12 cellular contexts compared by ENCODE assay signal in genomic region chr9:107481035-107481434, GRCh38. TPM values are rescaled to one million over a fixed set of nuclear protein-coding genes. Genes with fewer than 3 reads are reported as not detected.
DNase-seq lines count a peak whose midpoint lies in the region; ATAC-seq and TF ChIP-seq lines count a peak whose summit lies in the region.
"Had no signal": no experiment of that assay in that cellular context is flagged by ENCODE, and none has a peak within 500 bp of the region (broad histone marks: within the 10 kb centered on the region; RNA-seq: fewer than 3 reads in every experiment).

No MANE protein-coding gene starts in this region.

- CTCF ChIA-PET in Panc1 (lab: Charles Lee) (no interaction called here), RWPE1 (lab: Yijun Ruan, JAX) (interaction anchor here (0.5 to 0.8 kb wide), 3 partner anchors 89 to 405 kb away, joined by 3 read pairs; no protein-coding TSS in a partner anchor)

- H3K4me1 ChIP-seq in Panc1 (ENCODE audit: control insufficient read depth, insufficient read depth, low read length): no peaks in the 10 kb centered on the region
- H3K4me1 ChIP-seq in transverse colon: peaks cover 0 to 12% (median 5%) of the 10 kb centered on the region in 4 donors

- no peak overlapping the region for H3K4me3 ChIP-seq in Panc1 (ENCODE audit: low read depth in 2 of 2, low read length in 2 of 2)
- H3K4me3 ChIP-seq in fibroblast of pulmonary artery (replicated peaks; ENCODE audit: low read depth, low read length): no peak overlapping the region
- no peak overlapping the region for H3K4me3 ChIP-seq in transverse colon

- TF ChIP-seq CTCF in Panc1 (IDR thresholded peaks at IDR 0.05) (no peak; the same call in 1 of the 2 replicates), fibroblast of pulmonary artery (IDR thresholded peaks at IDR 0.05; ENCODE audit: low read length, missing control alignments) (peak; percentile 34), transverse colon (IDR thresholded peaks at IDR 0.05) (peak in 4 of 5 experiments; percentile 30 to 51 (median 40)), RWPE1 (conservative IDR thresholded peaks at IDR 0.05; ENCODE audit: low read depth) (no peak; the same call in 1 of the 2 replicates)

- DNase-seq in NOMO-1 treated with DMSO at 0.1 percent for 48 hours (lab: John Stamatoyannopoulos, UW; ENCODE audit: unreplicated experiment) (peak; percentile 56), NOMO-1 treated with dmso at 0.1 percent for 144 hours (lab: John Stamatoyannopoulos, UW; ENCODE audit: unreplicated experiment) (no peak), Panc1 (ENCODE audit: low read depth, low spot score) (no peak), fibroblast of pulmonary artery (ENCODE audit: low read depth) (no peak), transverse colon (no peak), KG1 (lab: John Stamatoyannopoulos, UW) (no peak), RPMI8226 (no peak), RWPE1 (ENCODE audit: low spot score) (no peak)
- DNase-seq: activated T-cell treated with anti-CD3 and anti-CD28 coated beads for 4 hours; NCI-H345; stimulated activated CD4-positive, alpha-beta T cell treated with anti-CD3 and anti-CD28 coated beads, Interleukin-4, amount 100 ng/mL, for 24 hours; substantia nigra had no signal

- intact Hi-C loops in Panc1 (cut with micrococcal nuclease; ENCODE audit: unreplicated experiment) (loop anchor here (5.0 to 10.0 kb wide), 2 partner anchors 56 to 1086 kb away; no protein-coding TSS in a partner anchor), transverse colon (cut with DNase I; ENCODE audit: low total_unique reads) (loop anchor here (10.0 kb wide), 1 partner anchor 664 kb away; no protein-coding TSS in a partner anchor)

- WGBS in transverse colon (ENCODE audit: low coverage in 1 of 2), 2 donors: 35 to 36% methylated on average over 4 of the region's 4 CpGs

- H3K27me3 ChIP-seq in Panc1 (ENCODE audit: control insufficient read depth, insufficient read depth, low read length) (no peaks in the 10 kb centered on the region), transverse colon (no peaks in the 10 kb centered on the region)

- peak; percentile 5 for TF ChIP-seq POLR2A in transverse colon (IDR thresholded peaks at IDR 0.05)

- H3K27ac ChIP-seq in Panc1 (ENCODE audit: low read length) (no peak overlapping the region), transverse colon (peak overlapping the region; percentile 41 to 92 (median 52)), RWPE1 (no peak overlapping the region)

- H3K9me3 ChIP-seq in Panc1 (ENCODE audit: control insufficient read depth, insufficient read depth, low read depth, low read length): no peaks in the 10 kb centered on the region
- no peaks in the 10 kb centered on the region for H3K9me3 ChIP-seq in transverse colon

- peak; percentile 66; the same call in 1 of the 2 replicates for ATAC-seq in Panc1

- in situ Hi-C loops in Panc1 (cut with HindIII; ENCODE audit: low pct_unique_long_range_greater_than_20kb, low sequenced_read_pairs): no loop called here
- in situ Hi-C loops in transverse colon (cut with MboI; ENCODE audit: low pct_ligation_motif_present in 1 of 4, low pct_unique_long_range_greater_than_20kb in 1 of 4, low sequenced_read_pairs in 3 of 4): loop anchor here in 1 of 4 donors (25.0 kb wide), 2 partner anchors 256 to 781 kb away; no protein-coding TSS in a partner anchor

- BruUV-seq in Panc1 (replicated peaks; lab: Mats Ljungman, UMichigan): no TSS peak

- POLR2A ChIA-PET in Panc1 (lab: Charles Lee): no interaction called here
- POLR2A ChIA-PET in RWPE1 (lab: Yijun Ruan, JAX; ENCODE audit: low non-redundant PET): no interaction called here

- no peak for TF ChIP-seq EP300 in transverse colon (IDR thresholded peaks at IDR 0.05; ENCODE audit: low read depth)

- H3K36me3 ChIP-seq in Panc1 (ENCODE audit: control insufficient read depth, insufficient read depth, low read length): no peaks in the 10 kb centered on the region
- peaks cover 0 to 8% (median 1%) of the 10 kb centered on the region in 4 donors for H3K36me3 ChIP-seq in transverse colon

RNA-seq across cellular contexts. Expression of gene KLF4, which starts 8.5 kb away (rescaled TPM):
- total RNA-seq in Panc1 (2021; ENCODE audit: unreplicated experiment): 5.2 TPM
- 2.9 TPM for polyA plus RNA-seq in Panc1 (2012; ENCODE audit: insufficient read length)
- 100 to 1,000 TPM; 304 to 861 (median 407) TPM for total RNA-seq in transverse colon

Comparison
In these comparisons a context has a peak if more than half of its experiments do, and no peak if none do; other contexts are left out.
1. H3K27ac ChIP-seq: peak in transverse colon (4 of 4); none in Panc1 (single experiment) and RWPE1 (single experiment).
2. CTCF ChIP-seq: peak in fibroblast of pulmonary artery (single experiment) and transverse colon (4 of 5); none in Panc1 (single experiment) and RWPE1 (single experiment).
3. RNA of gene KLF4, which starts 8.5 kb away (total RNA-seq): 304 to 861 TPM in transverse colon; 5.2 TPM in Panc1 (single experiment); every median in the first group is over 10 times any median in the second.